25 cellular contexts compared by ENCODE assay signal in genomic region chr17:1919206-1919605, GRCh38.
"Had no signal": no experiment of that assay in that cellular context is flagged by ENCODE, and none has a peak within 500 bp of the region (broad histone marks: within the 10 kb centered on the region; RNA-seq: fewer than 3 reads in every experiment).

No MANE protein-coding gene starts in this region.

- ATAC-seq: activated naive CD4-positive, alpha-beta T cell treated with anti-CD3 and anti-CD28 coated beads, Interleukin-2, amount 50 U/mL, for 72 hours; activated T-cell treated with anti-CD3 and anti-CD28 coated beads, Interleukin-2, amount 50 U/mL, for 72 hours; effector memory CD8-positive, alpha-beta T cell; gastroesophageal sphincter; left colon; sciatic nerve; stimulated activated naive CD8-positive, alpha-beta T cell treated with anti-CD3 and anti-CD28 coated beads, Interleukin-15, Interleukin-2, amounts not matched to agents 100 U/mL and 50 U/mL, for 24 hours had no signal

- DNase-seq: activated CD4-positive, alpha-beta T cell treated with anti-CD3 and anti-CD28 coated beads for 4 hours; activated CD4-positive, alpha-beta T cell treated with anti-CD3 and anti-CD28 coated beads, Interleukin-2, amount 50 U/mL, for 4 hours; activated naive CD4-positive, alpha-beta T cell; activated T-cell treated with anti-CD3 and anti-CD28 coated beads for 4 hours; activated T-cell treated with anti-CD3 and anti-CD28 coated beads, Interleukin-2, amount 50 U/mL, for 72 hours; anterior cingulate cortex; cerebellar nuclear complex; colonic mucosa; effector memory CD8-positive, alpha-beta T cell; erythroblast; head of caudate nucleus; hypothalamus; immature natural killer cell; kidney; left colon; naive B cell; stimulated activated CD4-positive, alpha-beta T cell treated with anti-CD3 and anti-CD28 coated beads, Interleukin-12 subunit alpha, Interleukin-12 subunit beta, amount 100 ng/mL, for 4 hours; stimulated activated CD4-positive, alpha-beta T cell treated with anti-CD3 and anti-CD28 coated beads, Interleukin-4, amount 100 ng/mL, for 1 hour; stimulated activated naive CD8-positive, alpha-beta T cell treated with anti-CD3 and anti-CD28 coated beads, Interleukin-15, Interleukin-2, amounts not matched to agents 100 U/mL and 50 U/mL, for 24 hours; uterus had no signal

- H3K4me3 ChIP-seq: cardiac muscle cell, colonic mucosa, gastroesophageal sphincter, skin epidermis, uterus had no signal

- H3K27ac ChIP-seq: cardiac muscle cell, colonic mucosa, gastroesophageal sphincter, skin epidermis, uterus had no signal

- H3K36me3 ChIP-seq: cardiac muscle cell, colonic mucosa, gastroesophageal sphincter, uterus had no signal

- H3K4me1 ChIP-seq: colonic mucosa, gastroesophageal sphincter, uterus had no signal

- H3K9me3 ChIP-seq: colonic mucosa, gastroesophageal sphincter, uterus had no signal

- H3K27me3 ChIP-seq: cardiac muscle cell, colonic mucosa, uterus had no signal
